In genomic region chr16:49021136-49021535, GRCh38 we compare ENCODE assay signal across 14 cellular contexts.
DNase-seq lines count a peak whose midpoint lies in the region; TF ChIP-seq lines count a peak whose summit lies in the region.
"Had no signal": no experiment of that assay in that cellular context is flagged by ENCODE, and none has a peak within 500 bp of the region (broad histone marks: within the 10 kb centered on the region; RNA-seq: fewer than 3 reads in every experiment).

No MANE protein-coding gene starts in this region.

- H3K4me3 ChIP-seq in endocrine pancreas (ENCODE audit: control insufficient read depth, insufficient read depth, low read length): peak overlapping the region; percentile 32
- no peak overlapping the region for H3K4me3 ChIP-seq in osteoblast (ENCODE audit: insufficient read depth, low read length)
- no peak overlapping the region for H3K4me3 ChIP-seq in suprapubic skin
- H3K4me3 ChIP-seq in tibial nerve: no peak overlapping the region

- DNase-seq in ELR (ENCODE audit: low read depth) (peak; percentile 10), M059J (ENCODE audit: low read depth) (peak; percentile 90), osteoblast (ENCODE audit: insufficient read length, low spot score, missing footprints) (no peak), suprapubic skin (ENCODE audit: low spot score in 2 of 2) (no peak), tibial nerve (ENCODE audit: low spot score in 2 of 2) (no peak), T1000 (lab: John Stamatoyannopoulos, UW) (no peak)
- DNase-seq: aorta, DMS53, immature natural killer cell, naive B cell, NCI-H524 treated with DMSO at 0.1 percent for 48 hours, SIG-M5, small intestine had no signal

- peaks cover 7% of the 10 kb centered on the region for H3K4me1 ChIP-seq in endocrine pancreas (ENCODE audit: control insufficient read depth, insufficient read depth, low read length)
- H3K4me1 ChIP-seq in osteoblast (ENCODE audit: insufficient read depth, low read length): no peaks in the 10 kb centered on the region
- H3K4me1 ChIP-seq in suprapubic skin: no peaks in the 10 kb centered on the region
- no peaks in the 10 kb centered on the region for H3K4me1 ChIP-seq in tibial nerve

- H3K9me3 ChIP-seq in endocrine pancreas (ENCODE audit: control insufficient read depth, low read length) (no peaks in the 10 kb centered on the region), osteoblast (ENCODE audit: low read depth, low read length) (no peaks in the 10 kb centered on the region), suprapubic skin (no peaks in the 10 kb centered on the region), tibial nerve (no peaks in the 10 kb centered on the region)

- TF ChIP-seq EP300 in suprapubic skin (IDR thresholded peaks at IDR 0.05) (no peak), tibial nerve (IDR thresholded peaks at IDR 0.05) (no peak)

- H2AFZ ChIP-seq in osteoblast (ENCODE audit: low read length): no peak overlapping the region

- no peaks in the 10 kb centered on the region for H4K20me1 ChIP-seq in osteoblast (ENCODE audit: insufficient read depth, low read length)

- TF ChIP-seq CTCF in osteoblast (IDR thresholded peaks at IDR 0.05; ENCODE audit: extremely low read depth, low read depth, low read length) (no peak), suprapubic skin (IDR thresholded peaks at IDR 0.05) (no peak), tibial nerve (IDR thresholded peaks at IDR 0.05) (no peak)

- WGBS in suprapubic skin: 18% methylated on average over 9 of the region's 9 CpGs
- 30 to 48% methylated on average over 9 of the region's 9 CpGs for WGBS in tibial nerve, 2 donors

- H3K36me3 ChIP-seq in endocrine pancreas (ENCODE audit: control insufficient read depth, insufficient read depth, low read length) (no peaks in the 10 kb centered on the region), osteoblast (ENCODE audit: insufficient read depth, low read length) (no peaks in the 10 kb centered on the region), suprapubic skin (no peaks in the 10 kb centered on the region), tibial nerve (no peaks in the 10 kb centered on the region)

- no peaks in the 10 kb centered on the region for H3K27me3 ChIP-seq in endocrine pancreas (ENCODE audit: control insufficient read depth, insufficient read depth, low read length)
- no peaks in the 10 kb centered on the region for H3K27me3 ChIP-seq in osteoblast (ENCODE audit: insufficient read depth, low read length)
- peaks cover 7% of the 10 kb centered on the region for H3K27me3 ChIP-seq in suprapubic skin
- no peaks in the 10 kb centered on the region for H3K27me3 ChIP-seq in tibial nerve

- H3K27ac ChIP-seq in osteoblast (ENCODE audit: low read depth, low read length) (no peak overlapping the region), suprapubic skin (no peak overlapping the region), tibial nerve (no peak overlapping the region)

- TF ChIP-seq POLR2A in suprapubic skin (IDR thresholded peaks at IDR 0.05) (no peak), tibial nerve (IDR thresholded peaks at IDR 0.05) (no peak)

- no peaks in the 10 kb centered on the region for H3K79me2 ChIP-seq in osteoblast (ENCODE audit: insufficient read depth, low read length)

- H3K4me2 ChIP-seq in osteoblast (ENCODE audit: insufficient read depth, low read length): peak overlapping the region; percentile 32

- H3K9ac ChIP-seq in endocrine pancreas (ENCODE audit: control insufficient read depth, insufficient read depth, low read length): no peak overlapping the region

Comparison
In these comparisons a context has a peak if more than half of its experiments do, and no peak if none do; other contexts are left out.
1. DNase-seq: peak in ELR (single experiment) and M059J (single experiment); none in osteoblast (single experiment), suprapubic skin (0 of 2), tibial nerve (0 of 2) and T1000 (single experiment).